Comparison of ENCODE assay signal across 8 cellular contexts in genomic region chr12:123269980-123270379, GRCh38. TPM values are rescaled to one million over a fixed set of nuclear protein-coding genes. Genes with fewer than 3 reads are reported as not detected.
DNase-seq lines count a peak whose midpoint lies in the region; ATAC-seq and TF ChIP-seq lines count a peak whose summit lies in the region.

No MANE protein-coding gene starts in this region.

- H3K27ac Mint-ChIP-seq in stimulated activated naive B cell treated with anti-CD40 and anti-IgM and Interleukin-4, amounts not matched to agents 10 μg/mL and 1 μg/mL and 100 μg/mL, for 72 hours = peak overlapping the region; percentile 82

- peak; percentile 15 to 16 for ATAC-seq in stimulated activated naive B cell treated with anti-CD40 and anti-IgM and Interleukin-4, amounts not matched to agents 10 μg/mL and 1 μg/mL and 100 μg/mL, for 72 hours (replicated peaks)
- ATAC-seq in omental fat pad (ENCODE audit: low FRiP score) = no peak

- POLR2A ChIA-PET in AG04449 (lab: Yijun Ruan, JAX) = interaction anchor here (0.8 to 2.7 kb wide), 5 partner anchors 12 to 323 kb away, joined by 3 to 11 read pairs (median 3); partner anchors contain the start of genes MPHOSPH9 and MTRFR

- TF ChIP-seq CTCF in AG04449 (IDR thresholded peaks at IDR 0.05; ENCODE audit: insufficient read depth, low read length, missing control alignments) (no peak), HFF-Myc (IDR thresholded peaks at IDR 0.05; ENCODE audit: low read depth, low read length, missing control alignments) (no peak), omental fat pad (IDR thresholded peaks at IDR 0.05) (no peak)

- no peaks in the 10 kb centered on the region for H3K9me3 Mint-ChIP-seq in stimulated activated naive B cell treated with anti-CD40 and anti-IgM and Interleukin-4, amounts not matched to agents 10 μg/mL and 1 μg/mL and 100 μg/mL, for 72 hours

- in situ Hi-C loops in ACHN (cut with HindIII; ENCODE audit: low pct_ligation_motif_present, low pct_unique_long_range_greater_than_20kb, low sequenced_read_pairs) = no loop called here

- DNase-seq in AG04449 (ENCODE audit: low read depth, low spot score) (no peak), HFF-Myc (ENCODE audit: extremely low read depth, low read depth) (no peak), amniotic epithelial cell (ENCODE audit: low read depth) (peak; percentile 15), kidney tubule cell (ENCODE audit: low spot score) (peak; percentile 15), omental fat pad (ENCODE audit: low spot score) (no peak), T-helper 9 cell (no peak), ACHN (no peak)
- DNase-seq in stimulated activated naive B cell treated with anti-CD40 and anti-IgM and Interleukin-4, amounts not matched to agents 10 μg/mL and 1 μg/mL and 100 μg/mL, for 72 hours = no peak

- H3K27me3 Mint-ChIP-seq in stimulated activated naive B cell treated with anti-CD40 and anti-IgM and Interleukin-4, amounts not matched to agents 10 μg/mL and 1 μg/mL and 100 μg/mL, for 72 hours = no peaks in the 10 kb centered on the region

- H3K36me3 Mint-ChIP-seq in stimulated activated naive B cell treated with anti-CD40 and anti-IgM and Interleukin-4, amounts not matched to agents 10 μg/mL and 1 μg/mL and 100 μg/mL, for 72 hours = peaks cover 5 to 16% of the 10 kb centered on the region in 2 donors

- peak overlapping the region; percentile 83 to 86 for H3K4me3 Mint-ChIP-seq in stimulated activated naive B cell treated with anti-CD40 and anti-IgM and Interleukin-4, amounts not matched to agents 10 μg/mL and 1 μg/mL and 100 μg/mL, for 72 hours

- CTCF ChIA-PET in AG04449 (lab: Yijun Ruan, JAX) = interaction anchor here (1.0 to 1.7 kb wide), 7 partner anchors 9 to 311 kb away, joined by 3 to 6 read pairs (median 4); no protein-coding TSS in a partner anchor

- H3K4me1 Mint-ChIP-seq in stimulated activated naive B cell treated with anti-CD40 and anti-IgM and Interleukin-4, amounts not matched to agents 10 μg/mL and 1 μg/mL and 100 μg/mL, for 72 hours = peaks cover 20 to 47% of the 10 kb centered on the region in 2 donors

- H3K4me3 ChIP-seq in AG04449 (ENCODE audit: low read depth, low read length) (peak overlapping the region; percentile 85), HFF-Myc (replicated peaks; ENCODE audit: low read depth, low read length) (peak overlapping the region; percentile 80)

RNA-seq across cellular contexts. Expression of gene CDK2AP1, which starts 1.7 kb away (rescaled TPM):
- total RNA-seq in omental fat pad = 100 to 1,000 TPM in 3 of 4 donors, 10 to 100 TPM in 1; 78.7 to 124 (median 104) TPM

RNA-seq across cellular contexts. Expression of gene MTRFR, which starts 36.7 kb away (rescaled TPM):
- 10 to 100 TPM in 1 of 4 donors, 1 to 10 TPM in 3; 4.8 to 11.7 (median 8.4) TPM for total RNA-seq in omental fat pad

RNA-seq across cellular contexts. Expression of gene MPHOSPH9, which starts 37.0 kb away (rescaled TPM):
- total RNA-seq in omental fat pad = 10 to 100 TPM; 17.3 to 27.6 (median 23.9) TPM

Comparison
In these comparisons a context has a peak if more than half of its experiments do, and no peak if none do; other contexts are left out.
1. DNase-seq: peak in amniotic epithelial cell (single experiment) and kidney tubule cell (single experiment); none in AG04449 (single experiment), HFF-Myc (single experiment), stimulated activated naive B cell treated with anti-CD40 and anti-IgM and Interleukin-4, amounts not matched to agents 10 μg/mL and 1 μg/mL and 100 μg/mL, for 72 hours (single experiment), omental fat pad (single experiment), T-helper 9 cell (single experiment) and ACHN (single experiment).